ENCODE assay signal across 12 cellular contexts in genomic region chr14:65042731-65043372, GRCh38. TPM values are rescaled to one million over a fixed set of nuclear protein-coding genes. Genes with fewer than 3 reads are reported as not detected.
DNase-seq lines count a peak whose midpoint lies in the region; ATAC-seq and TF ChIP-seq lines count a peak whose summit lies in the region.
"Had no signal": no experiment of that assay in that cellular context is flagged by ENCODE, and none has a peak within 500 bp of the region (broad histone marks: within the 10 kb centered on the region; RNA-seq: fewer than 3 reads in every experiment).

No MANE protein-coding gene starts in this region.

- intact Hi-C loops in stomach (cut with DNase I; ENCODE audit: low total_unique reads) (no loop called here), testis (cut with DNase I; ENCODE audit: low total_unique reads) (no loop called here)

- TF ChIP-seq POLR2A in stomach (IDR thresholded peaks at IDR 0.05): no peak
- TF ChIP-seq POLR2A in testis (IDR thresholded peaks at IDR 0.05): no peak

- ATAC-seq in GM19043 (IDR thresholded peaks at IDR 0.05; ENCODE audit: low read depth, unreplicated experiment) (peak; percentile 64), HG02981 (IDR thresholded peaks at IDR 0.05; ENCODE audit: unreplicated experiment) (peak; percentile 82), GM18873 (IDR thresholded peaks at IDR 0.05; ENCODE audit: low FRiP score, unreplicated experiment) (no peak), GM21381 (IDR thresholded peaks at IDR 0.05; ENCODE audit: unreplicated experiment) (no peak)
- ATAC-seq: esophagus mucosa had no signal

- H3K27ac ChIP-seq in stomach (no peak overlapping the region), testis (no peak overlapping the region)
- H3K27ac ChIP-seq: SK-N-MC had no signal

- WGBS in stomach, 5 donors: 68 to 85% (median 82%) methylated on average over 8 of the region's 8 CpGs
- WGBS in testis, 2 donors: 90 to 91% methylated on average over 8 of the region's 8 CpGs

- H3K9me3 ChIP-seq in stomach (no peaks in the 10 kb centered on the region), testis (no peaks in the 10 kb centered on the region)

- H3K4me3 ChIP-seq in stomach (no peak overlapping the region), testis (no peak overlapping the region)
- H3K4me3 ChIP-seq: SK-N-MC had no signal

- no peak for TF ChIP-seq CTCF in stomach (IDR thresholded peaks at IDR 0.05)
- no peak for TF ChIP-seq CTCF in testis (IDR thresholded peaks at IDR 0.05)

- H3K36me3 ChIP-seq in stomach (peaks cover 11 to 54% (median 49%) of the 10 kb centered on the region in 4 donors), testis (ENCODE audit: low read depth, missing control alignments) (no peaks in the 10 kb centered on the region)

- TF ChIP-seq EP300 in stomach (IDR thresholded peaks at IDR 0.05): no peak

- H3K27me3 ChIP-seq in stomach: no peaks in the 10 kb centered on the region
- H3K27me3 ChIP-seq in testis: no peaks in the 10 kb centered on the region

- DNase-seq in SKM-1 treated with dmso at 0.1 percent for 144 hours (lab: John Stamatoyannopoulos, UW; ENCODE audit: unreplicated experiment) (peak; percentile 59), stomach (peak; percentile 24), testis (no peak)
- DNase-seq: activated CD8-positive, alpha-beta memory T cell treated with anti-CD3 and anti-CD28 coated beads, Interleukin-2, amount 50 U/mL, for 4 hours; kidney; NCI-H2171 had no signal

- H3K4me1 ChIP-seq in stomach (peaks cover 0 to 18% (median 4%) of the 10 kb centered on the region in 4 donors), testis (no peaks in the 10 kb centered on the region)

RNA-seq across cellular contexts. Expression of gene FNTB, which starts 56.2 kb away (rescaled TPM):
- total RNA-seq in stomach (10 to 100 TPM in 2 of 5 donors, 1 to 10 TPM in 2, not detected in 1; 2.9 to 18.3 (median 8.1) TPM), testis (10 to 100 TPM; 52.5 to 68.1 TPM)
- polyA plus RNA-seq in stomach (10 to 100 TPM in 1 of 3 donors, 1 to 10 TPM in 2; 6.1 to 10.6 (median 6.3) TPM), testis (ENCODE audit: insufficient read depth, low read depth, low replicate concordance) (43.2 TPM)

RNA-seq across cellular contexts. Expression of gene MAX, which starts 59.5 kb away (rescaled TPM):
- 10 to 100 TPM; 21.4 to 64.9 (median 51.3) TPM for total RNA-seq in stomach
- polyA plus RNA-seq in stomach: 10 to 100 TPM; 42.8 to 51.5 (median 44.1) TPM
- total RNA-seq in testis: 10 to 100 TPM; 53.1 to 56.4 TPM
- 56.7 TPM for polyA plus RNA-seq in testis (ENCODE audit: insufficient read depth, low read depth, low replicate concordance)

Comparison
In these comparisons a context has a peak if more than half of its experiments do, and no peak if none do; other contexts are left out.
1. ATAC-seq: peak in GM19043 (single experiment) and HG02981 (single experiment); none in GM18873 (single experiment) and GM21381 (single experiment).